ENCODE assay signal across 11 cellular contexts in genomic region chr5:142807378-142807911, GRCh38. TPM values are rescaled to one million over a fixed set of nuclear protein-coding genes. Genes with fewer than 3 reads are reported as not detected.
DNase-seq lines count a peak whose midpoint lies in the region; ATAC-seq, FAIRE-seq and TF ChIP-seq lines count a peak whose summit lies in the region.
"Had no signal": no experiment of that assay in that cellular context is flagged by ENCODE, and none has a peak within 500 bp of the region (broad histone marks: within the 10 kb centered on the region; RNA-seq: fewer than 3 reads in every experiment).

No MANE protein-coding gene starts in this region.

- no peaks in the 10 kb centered on the region for H3K27me3 Mint-ChIP-seq in endodermal cell (ENCODE audit: insufficient read depth)
- no peaks in the 10 kb centered on the region for H3K27me3 Mint-ChIP-seq in activated CD4-positive, alpha-beta memory T cell treated with anti-CD3 and anti-CD28 coated beads for 36 hours

- H3K9me3 ChIP-seq in endodermal cell (ENCODE audit: control insufficient read depth, low read length) (no peaks in the 10 kb centered on the region), pancreas (no peaks in the 10 kb centered on the region), Peyer's patch (no peaks in the 10 kb centered on the region)
- H3K9me3 ChIP-seq: HAP-1 had no signal

- WGBS in endodermal cell (ENCODE audit: insufficient coverage in 1 of 2, insufficient read length in 1 of 2), 2 experiments = 90 to 92% methylated on average over 4 to 6 of the region's 6 CpGs
- 82 to 83% methylated on average over 6 of the region's 6 CpGs for WGBS in pancreas, 2 donors

- peaks cover 19% of the 10 kb centered on the region for H3K4me1 Mint-ChIP-seq in endodermal cell
- H3K4me1 Mint-ChIP-seq in activated CD4-positive, alpha-beta memory T cell treated with anti-CD3 and anti-CD28 coated beads for 36 hours (ENCODE audit: low read depth) = peaks cover under 1% of the 10 kb centered on the region

- intact Hi-C loops in pancreas (cut with DNase I) = no loop called here
- intact Hi-C loops in activated CD4-positive, alpha-beta memory T cell treated with anti-CD3 and anti-CD28 coated beads for 36 hours (cut with micrococcal nuclease) = no loop called here

- H3K9ac ChIP-seq in endodermal cell (ENCODE audit: extremely low read depth, low read length, poor library complexity, severe bottlenecking) = no peak overlapping the region

- FAIRE-seq in pancreas (lab: Jason Lieb, UNC) = no peak

- H3K27ac ChIP-seq in endodermal cell (ENCODE audit: low read depth, low read length) = peak overlapping the region; percentile 50
- no peak overlapping the region for H3K27ac ChIP-seq in pancreas
- peak overlapping the region in 1 of 4 donors; percentile 11 for H3K27ac ChIP-seq in Peyer's patch

- no peak overlapping the region for H3K4me3 Mint-ChIP-seq in endodermal cell
- no peak overlapping the region for H3K4me3 Mint-ChIP-seq in activated CD4-positive, alpha-beta memory T cell treated with anti-CD3 and anti-CD28 coated beads for 36 hours

- DNase-seq in endodermal cell (no peak), pancreas (no peak), Peyer's patch (no peak), NCI-H1048 (lab: John Stamatoyannopoulos, UW) (no peak), SK-N-DZ (ENCODE audit: low spot score) (no peak)
- DNase-seq in activated CD4-positive, alpha-beta memory T cell treated with anti-CD3 and anti-CD28 coated beads for 36 hours = no peak
- DNase-seq: amniotic stem cell, T1000 had no signal

- no peak for TF ChIP-seq CTCF in endodermal cell (conservative IDR thresholded peaks at IDR 0.05)
- TF ChIP-seq CTCF in pancreas (IDR thresholded peaks at IDR 0.05) = no peak
- no peak for TF ChIP-seq CTCF in Peyer's patch (IDR thresholded peaks at IDR 0.05)

- peak overlapping the region; percentile 61 for H3K27ac Mint-ChIP-seq in endodermal cell
- H3K27ac Mint-ChIP-seq in activated CD4-positive, alpha-beta memory T cell treated with anti-CD3 and anti-CD28 coated beads for 36 hours = no peak overlapping the region

- CTCF ChIA-PET in activated CD4-positive, alpha-beta memory T cell treated with anti-CD3 and anti-CD28 coated beads for 36 hours (lab: Charles Lee) = no interaction called here

- H3K4me3 ChIP-seq in endodermal cell (ENCODE audit: low read length) (no peak overlapping the region), pancreas (no peak overlapping the region), Peyer's patch (no peak overlapping the region)
- H3K4me3 ChIP-seq: HAP-1 had no signal

- no peaks in the 10 kb centered on the region for H3K36me3 ChIP-seq in endodermal cell (ENCODE audit: control insufficient read depth, insufficient read depth, low read length)
- H3K36me3 ChIP-seq in pancreas = no peaks in the 10 kb centered on the region
- no peaks in the 10 kb centered on the region for H3K36me3 ChIP-seq in Peyer's patch
- H3K36me3 ChIP-seq: HAP-1 had no signal

- no peaks in the 10 kb centered on the region for H3K27me3 ChIP-seq in endodermal cell (ENCODE audit: control insufficient read depth, insufficient read depth, low read length, poor library complexity, severe bottlenecking)
- no peaks in the 10 kb centered on the region for H3K27me3 ChIP-seq in pancreas
- no peaks in the 10 kb centered on the region for H3K27me3 ChIP-seq in Peyer's patch

- no peaks in the 10 kb centered on the region for H3K9me3 Mint-ChIP-seq in endodermal cell
- no peaks in the 10 kb centered on the region for H3K9me3 Mint-ChIP-seq in activated CD4-positive, alpha-beta memory T cell treated with anti-CD3 and anti-CD28 coated beads for 36 hours

- no peak for TF ChIP-seq POLR2A in Peyer's patch (IDR thresholded peaks at IDR 0.05)

- peaks cover 4% of the 10 kb centered on the region for H3K4me1 ChIP-seq in endodermal cell (ENCODE audit: control insufficient read depth, insufficient read depth, low read length)
- H3K4me1 ChIP-seq in pancreas = peaks cover 0 to 9% (median 5%) of the 10 kb centered on the region in 3 donors
- H3K4me1 ChIP-seq in Peyer's patch = peaks cover 0 to 43% (median 12%) of the 10 kb centered on the region in 4 donors
- H3K4me1 ChIP-seq: HAP-1 had no signal

- POLR2A ChIA-PET in activated CD4-positive, alpha-beta memory T cell treated with anti-CD3 and anti-CD28 coated beads for 36 hours (lab: Charles Lee) = no interaction called here

- peak; percentile 73 for ATAC-seq in GM19351 (IDR thresholded peaks at IDR 0.05; ENCODE audit: unreplicated experiment)
- ATAC-seq in HG03159 (IDR thresholded peaks at IDR 0.05; ENCODE audit: unreplicated experiment) = peak; percentile 60
- peak in 3 of 4 donors; percentile 24 to 59 (median 51) for ATAC-seq in pancreas

- H3K36me3 Mint-ChIP-seq in endodermal cell (ENCODE audit: low read depth) = no peaks in the 10 kb centered on the region
- no peaks in the 10 kb centered on the region for H3K36me3 Mint-ChIP-seq in activated CD4-positive, alpha-beta memory T cell treated with anti-CD3 and anti-CD28 coated beads for 36 hours

RNA-seq across cellular contexts. Expression of gene ARHGAP26, which starts 37.3 kb away (rescaled TPM):
- total RNA-seq in endodermal cell (10 to 100 TPM; 49.2 to 60.5 TPM), pancreas (10 to 100 TPM in 5 of 6 donors, 1 to 10 TPM in 1; 6.0 to 28.1 (median 10.4) TPM), Peyer's patch (100 to 1,000 TPM in 3 of 4 donors, 10 to 100 TPM in 1; 60.1 to 180 (median 126) TPM)
- polyA plus RNA-seq in endodermal cell (2013, experiment 1 of 2) = 8.2 TPM
- polyA plus RNA-seq in endodermal cell (2013, experiment 2 of 2) = 7.3 TPM
- 1 to 10 TPM; 3.0 to 4.4 TPM for polyA plus RNA-seq in pancreas
- 10 to 100 TPM; 16.4 to 16.9 TPM for total RNA-seq in activated CD4-positive, alpha-beta memory T cell treated with anti-CD3 and anti-CD28 coated beads for 36 hours
- polyA plus RNA-seq in SK-N-DZ (2014; cell fraction: cytosol; rRNA removed) = 1.8 and 2.2 TPM in 2 replicates
- 3.5 and 10.5 TPM in 2 replicates for polyA plus RNA-seq in SK-N-DZ (2014; cell fraction: nucleus; rRNA removed)
